ENCODE assay signal across 9 cellular contexts in genomic region chr6:158131926-158132325, GRCh38. TPM values are rescaled to one million over a fixed set of nuclear protein-coding genes. Genes with fewer than 3 reads are reported as not detected.
DNase-seq lines count a peak whose midpoint lies in the region; ATAC-seq and TF ChIP-seq lines count a peak whose summit lies in the region.
"Had no signal": no experiment of that assay in that cellular context is flagged by ENCODE, and none has a peak within 500 bp of the region (broad histone marks: within the 10 kb centered on the region; RNA-seq: fewer than 3 reads in every experiment).

No MANE protein-coding gene starts in this region.

- no peaks in the 10 kb centered on the region for H3K9me3 Mint-ChIP-seq in activated naive CD4-positive, alpha-beta T cell treated with anti-CD3 and anti-CD28 coated beads, Interleukin-2, amount 10 ng/mL, durations not matched to agents 7 days and 5 days
- no peaks in the 10 kb centered on the region for H3K9me3 Mint-ChIP-seq in activated naive CD8-positive, alpha-beta T cell treated with anti-CD3 and anti-CD28 coated beads, Interleukin-2, amount 10 ng/mL, durations not matched to agents 7 days and 5 days
- H3K9me3 Mint-ChIP-seq in progenitor cell of endocrine pancreas (ENCODE audit: low read depth) = no peaks in the 10 kb centered on the region
- H3K9me3 Mint-ChIP-seq: activated naive CD4-positive, alpha-beta T cell treated with anti-CD3 and anti-CD28 coated beads, Interleukin-2, amount 50 U/mL, for 72 hours had no signal

- DNase-seq in activated naive CD4-positive, alpha-beta T cell treated with anti-CD3 and anti-CD28 coated beads, Interleukin-2, amount 10 ng/mL, durations not matched to agents 7 days and 5 days = peak; percentile 28
- DNase-seq in activated naive CD4-positive, alpha-beta T cell treated with Interleukin-2 at 50 U/mL for 16 hours = no peak
- DNase-seq in NCI-H1417 treated with DMSO at 0.1 percent for 48 hours (lab: John Stamatoyannopoulos, UW) (peak; percentile 22), progenitor cell of endocrine pancreas (ENCODE audit: low spot score, unreplicated experiment) (no peak), ecto neural progenitor cell (ENCODE audit: low spot score) (no peak), superior temporal gyrus (ENCODE audit: extremely low spot score) (no peak)
- no peak for DNase-seq in activated naive CD8-positive, alpha-beta T cell treated with anti-CD3 and anti-CD28 coated beads, Interleukin-2, amount 10 ng/mL, durations not matched to agents 7 days and 5 days

- no peaks in the 10 kb centered on the region for H3K4me1 Mint-ChIP-seq in activated naive CD4-positive, alpha-beta T cell treated with anti-CD3 and anti-CD28 coated beads, Interleukin-2, amount 10 ng/mL, durations not matched to agents 7 days and 5 days
- peaks cover 2% of the 10 kb centered on the region for H3K4me1 Mint-ChIP-seq in activated naive CD8-positive, alpha-beta T cell treated with anti-CD3 and anti-CD28 coated beads, Interleukin-2, amount 10 ng/mL, durations not matched to agents 7 days and 5 days
- H3K4me1 Mint-ChIP-seq in progenitor cell of endocrine pancreas (ENCODE audit: low read depth) = no peaks in the 10 kb centered on the region

- H3K36me3 Mint-ChIP-seq in activated naive CD4-positive, alpha-beta T cell treated with anti-CD3 and anti-CD28 coated beads, Interleukin-2, amount 10 ng/mL, durations not matched to agents 7 days and 5 days = peaks cover 1% of the 10 kb centered on the region
- no peaks in the 10 kb centered on the region for H3K36me3 Mint-ChIP-seq in activated naive CD8-positive, alpha-beta T cell treated with anti-CD3 and anti-CD28 coated beads, Interleukin-2, amount 10 ng/mL, durations not matched to agents 7 days and 5 days
- H3K36me3 Mint-ChIP-seq in progenitor cell of endocrine pancreas (ENCODE audit: insufficient read depth) = peaks cover 8% of the 10 kb centered on the region
- H3K36me3 Mint-ChIP-seq: activated naive CD4-positive, alpha-beta T cell treated with anti-CD3 and anti-CD28 coated beads, Interleukin-2, amount 50 U/mL, for 72 hours had no signal

- H3K27ac Mint-ChIP-seq in activated naive CD4-positive, alpha-beta T cell treated with anti-CD3 and anti-CD28 coated beads, Interleukin-2, amount 10 ng/mL, durations not matched to agents 7 days and 5 days = no peak overlapping the region
- no peak overlapping the region for H3K27ac Mint-ChIP-seq in activated naive CD8-positive, alpha-beta T cell treated with anti-CD3 and anti-CD28 coated beads, Interleukin-2, amount 10 ng/mL, durations not matched to agents 7 days and 5 days
- no peak overlapping the region for H3K27ac Mint-ChIP-seq in progenitor cell of endocrine pancreas
- H3K27ac Mint-ChIP-seq: activated naive CD4-positive, alpha-beta T cell treated with anti-CD3 and anti-CD28 coated beads, Interleukin-2, amount 50 U/mL, for 72 hours had no signal

- TF ChIP-seq CTCF in progenitor cell of endocrine pancreas (IDR thresholded peaks at IDR 0.05; ENCODE audit: unreplicated experiment) = peak; percentile 63

- H3K4me3 Mint-ChIP-seq in activated naive CD4-positive, alpha-beta T cell treated with anti-CD3 and anti-CD28 coated beads, Interleukin-2, amount 10 ng/mL, durations not matched to agents 7 days and 5 days = no peak overlapping the region
- H3K4me3 Mint-ChIP-seq in activated naive CD8-positive, alpha-beta T cell treated with anti-CD3 and anti-CD28 coated beads, Interleukin-2, amount 10 ng/mL, durations not matched to agents 7 days and 5 days = no peak overlapping the region
- no peak overlapping the region for H3K4me3 Mint-ChIP-seq in progenitor cell of endocrine pancreas (ENCODE audit: low read depth)

- CTCF ChIA-PET in activated naive CD4-positive, alpha-beta T cell treated with anti-CD3 and anti-CD28 coated beads, Interleukin-2, amount 10 ng/mL, durations not matched to agents 7 days and 5 days (lab: Charles Lee) = interaction anchor here (0.5 to 1.8 kb wide), 14 partner anchors 9 to 928 kb away, joined by 3 to 6 read pairs (median 4); no protein-coding TSS in a partner anchor

- ATAC-seq in activated naive CD8-positive, alpha-beta T cell treated with anti-CD3 and anti-CD28 coated beads, Interleukin-2, amount 10 ng/mL, durations not matched to agents 7 days and 5 days (ENCODE audit: low read depth) = peak; percentile 52
- ATAC-seq in GM18861 (IDR thresholded peaks at IDR 0.05; ENCODE audit: unreplicated experiment) = no peak

- no peaks in the 10 kb centered on the region for H3K27me3 Mint-ChIP-seq in activated naive CD4-positive, alpha-beta T cell treated with anti-CD3 and anti-CD28 coated beads, Interleukin-2, amount 10 ng/mL, durations not matched to agents 7 days and 5 days
- no peaks in the 10 kb centered on the region for H3K27me3 Mint-ChIP-seq in activated naive CD8-positive, alpha-beta T cell treated with anti-CD3 and anti-CD28 coated beads, Interleukin-2, amount 10 ng/mL, durations not matched to agents 7 days and 5 days
- H3K27me3 Mint-ChIP-seq in progenitor cell of endocrine pancreas = no peaks in the 10 kb centered on the region

- POLR2A ChIA-PET in activated naive CD8-positive, alpha-beta T cell treated with anti-CD3 and anti-CD28 coated beads, Interleukin-2, amount 10 ng/mL, durations not matched to agents 7 days and 5 days (lab: Charles Lee) = no interaction called here

RNA-seq across cellular contexts. Expression of gene SERAC1, which starts 36.1 kb away (rescaled TPM):
- total RNA-seq in activated naive CD8-positive, alpha-beta T cell treated with anti-CD3 and anti-CD28 coated beads, Interleukin-2, amount 10 ng/mL, durations not matched to agents 7 days and 5 days = 1 to 10 TPM; 4.1 to 4.6 TPM
- total RNA-seq in progenitor cell of endocrine pancreas = 20.0 TPM in 2 replicates

RNA-seq across cellular contexts. Expression of gene GTF2H5, which starts 36.2 kb away (rescaled TPM):
- 10 to 100 TPM; 15.9 to 18.0 TPM for total RNA-seq in activated naive CD8-positive, alpha-beta T cell treated with anti-CD3 and anti-CD28 coated beads, Interleukin-2, amount 10 ng/mL, durations not matched to agents 7 days and 5 days
- total RNA-seq in progenitor cell of endocrine pancreas = 24.9 and 26.6 TPM in 2 replicates

Comparison
In these comparisons a context has a peak if more than half of its experiments do, and no peak if none do; other contexts are left out.
1. DNase-seq: peak in activated naive CD4-positive, alpha-beta T cell treated with anti-CD3 and anti-CD28 coated beads, Interleukin-2, amount 10 ng/mL, durations not matched to agents 7 days and 5 days (single experiment) and NCI-H1417 treated with DMSO at 0.1 percent for 48 hours (single experiment); none in activated naive CD4-positive, alpha-beta T cell treated with Interleukin-2 at 50 U/mL for 16 hours (single experiment), activated naive CD8-positive, alpha-beta T cell treated with anti-CD3 and anti-CD28 coated beads, Interleukin-2, amount 10 ng/mL, durations not matched to agents 7 days and 5 days (single experiment), progenitor cell of endocrine pancreas (single experiment), ecto neural progenitor cell (single experiment) and superior temporal gyrus (single experiment).